ENCODE assay signal across 23 cellular contexts in genomic region chr2:63814114-63814513, GRCh38. TPM values are rescaled to one million over a fixed set of nuclear protein-coding genes. Genes with fewer than 3 reads are reported as not detected.
DNase-seq lines count a peak whose midpoint lies in the region; ATAC-seq and TF ChIP-seq lines count a peak whose summit lies in the region.
"Had no signal": no experiment of that assay in that cellular context is flagged by ENCODE, and none has a peak within 500 bp of the region (broad histone marks: within the 10 kb centered on the region; RNA-seq: fewer than 3 reads in every experiment).

No MANE protein-coding gene starts in this region.

- H3K4me1 ChIP-seq in HUES6 (ENCODE audit: control insufficient read depth, insufficient read depth, low read length) (0 out of 2 replicates have a peak, but pooled peaks cover 6% of the 10 kb centered on the region), left lung (peaks cover 0 to 9% of the 10 kb centered on the region in 2 donors), tibial artery (peaks cover 0 to 6% (median under 1%) of the 10 kb centered on the region in 4 donors)
- H3K4me1 ChIP-seq: suprapubic skin, uterus had no signal

- ATAC-seq in left lung (no peak), GM21786 (IDR thresholded peaks at IDR 0.05; ENCODE audit: unreplicated experiment) (no peak)
- ATAC-seq: activated T-helper 17 cell treated with anti-CD3 and anti-CD28 coated beads, Interleukin-2, amount 50 U/mL, for 72 hours; left lobe of liver had no signal

- intact Hi-C loops in left lung (cut with DNase I): no loop called here
- intact Hi-C loops in tibial artery (cut with DNase I; ENCODE audit: low total_unique reads): no loop called here

- H3K27me3 ChIP-seq in HUES6 (ENCODE audit: control insufficient read depth, insufficient read depth, low read length) (no peaks in the 10 kb centered on the region), left lung (no peaks in the 10 kb centered on the region), tibial artery (no peaks in the 10 kb centered on the region)
- H3K27me3 ChIP-seq: esophagus muscularis mucosa, neural progenitor cell, suprapubic skin, uterus had no signal

- TF ChIP-seq CTCF in AG10803 (conservative IDR thresholded peaks at IDR 0.05; ENCODE audit: low read length) (no peak), cardiac fibroblast (IDR thresholded peaks at IDR 0.05; ENCODE audit: low read depth, low read length) (no peak), left lung (IDR thresholded peaks at IDR 0.05) (no peak), tibial artery (IDR thresholded peaks at IDR 0.05) (no peak)

- peaks cover 2% of the 10 kb centered on the region; the same call in 1 of the 2 replicates for H3K9me3 ChIP-seq in HUES6 (ENCODE audit: control insufficient read depth, insufficient read depth, low read depth, low read length)
- H3K9me3 ChIP-seq in left lung: no peaks in the 10 kb centered on the region
- H3K9me3 ChIP-seq in tibial artery: no peaks in the 10 kb centered on the region
- H3K9me3 ChIP-seq: esophagus muscularis mucosa, suprapubic skin, uterus had no signal

- H3K4me3 ChIP-seq in AG10803 (ENCODE audit: low read length) (no peak overlapping the region), HUES6 (ENCODE audit: low read depth, low read length) (no peak overlapping the region), cardiac fibroblast (replicated peaks in 1 of 2; ENCODE audit: low read depth in 2 of 2, low read length in 2 of 2) (no peak overlapping the region), left lung (no peak overlapping the region), tibial artery (no peak overlapping the region)
- H3K4me3 ChIP-seq: esophagus muscularis mucosa, neural progenitor cell, suprapubic skin, uterus had no signal

- no peaks in the 10 kb centered on the region for H3K36me3 ChIP-seq in HUES6 (ENCODE audit: control insufficient read depth, insufficient read depth, low read length)
- no peaks in the 10 kb centered on the region for H3K36me3 ChIP-seq in left lung
- no peaks in the 10 kb centered on the region for H3K36me3 ChIP-seq in tibial artery
- H3K36me3 ChIP-seq: esophagus muscularis mucosa, neural progenitor cell, suprapubic skin, uterus had no signal

- H3K27ac ChIP-seq in HUES6 (ENCODE audit: low read depth, low read length): 0 out of 2 replicates have a peak overlapping the region, but pooled peaks have one; percentile 21
- H3K27ac ChIP-seq in left lung: no peak overlapping the region
- H3K27ac ChIP-seq in tibial artery: no peak overlapping the region
- H3K27ac ChIP-seq: esophagus muscularis mucosa, neural progenitor cell, suprapubic skin, uterus had no signal

- DNase-seq in AG10803 (ENCODE audit: low read depth) (peak; percentile 21), cardiac fibroblast (ENCODE audit: low read depth in 2 of 2) (peak; percentile 5 to 46), kidney glomerular epithelial cell (lab: John Stamatoyannopoulos, UW) (peak; percentile 20), left lung (no peak), middle frontal gyrus (ENCODE audit: extremely low spot score, low spot score) (no peak), tibial artery (no peak)
- DNase-seq: activated CD4-positive, alpha-beta T cell treated with anti-CD3 and anti-CD28 coated beads, Interleukin-2, amount 50 U/mL, for 1 hour; activated naive CD8-positive, alpha-beta T cell treated with anti-CD3 and anti-CD28 coated beads for 36 hours; effector CD8-positive, alpha-beta T cell; glutamatergic neuron; NCI-H1105; NCI-H2029; OCI-M1; SHP77; T-helper 1 cell; uterus had no signal

- H3K9ac ChIP-seq in HUES6 (ENCODE audit: low read length): no peak overlapping the region
- H3K9ac ChIP-seq: neural progenitor cell had no signal

RNA-seq across cellular contexts. Expression of gene UGP2, which starts 27.6 kb away (rescaled TPM):
- total RNA-seq in left lung: 100 to 1,000 TPM; 150 to 165 TPM

Comparison
In these comparisons a context has a peak if more than half of its experiments do, and no peak if none do; other contexts are left out.
1. DNase-seq: peak in AG10803 (single experiment), cardiac fibroblast (2 of 2) and kidney glomerular epithelial cell (single experiment); none in left lung (0 of 2), middle frontal gyrus (single experiment) and tibial artery (0 of 2).